Comparison of ENCODE assay signal across 1 cellular context in the genomic region with DNA sequence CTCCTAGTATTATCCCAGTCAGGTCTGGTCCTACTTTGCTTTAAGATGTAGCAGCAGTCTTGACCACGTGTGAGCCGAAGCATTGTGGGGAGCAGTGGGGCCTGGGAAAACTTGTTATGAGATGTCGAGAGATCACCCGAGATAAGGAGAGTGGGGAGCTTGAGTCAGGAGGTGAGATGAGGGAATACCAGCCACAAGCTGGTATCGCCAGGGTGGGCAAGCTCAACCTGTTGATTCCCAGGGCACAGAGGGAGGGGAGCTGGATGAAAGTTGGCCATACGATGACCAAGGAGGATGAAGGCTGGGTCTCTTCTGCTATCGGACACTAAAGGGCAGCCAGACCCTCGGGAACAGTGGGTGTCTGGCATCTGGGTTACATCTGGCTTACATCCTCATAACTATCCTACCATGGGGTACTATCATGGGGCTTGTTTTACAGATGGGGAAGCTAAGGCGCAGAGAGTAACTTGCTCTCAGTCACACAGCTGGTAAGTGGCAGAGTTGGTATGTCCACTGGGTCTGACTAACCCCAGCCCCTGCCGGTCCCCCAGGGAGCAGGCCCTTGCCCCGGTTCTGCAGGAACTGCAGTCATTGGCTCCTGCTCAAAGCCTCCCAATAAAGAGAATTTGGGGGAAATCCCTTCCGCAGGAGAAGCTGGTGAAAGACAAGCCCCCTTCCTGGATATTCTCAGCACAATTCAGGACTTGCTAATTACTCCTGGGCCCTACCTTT.
TF ChIP-seq lines count a peak whose summit lies in the region.

No MANE protein-coding gene starts in this region.

TF ChIP-seq in H1, 55 proteins besides CTCF, POLR2A, EP300 and RAD21:
- TF ChIP-seq PHF8 (conservative IDR thresholded peaks at IDR 0.05; ENCODE audit: low read depth, low read length) (no peak), TAF1 (IDR thresholded peaks at IDR 0.05; ENCODE audit: low read depth, low read length) (no peak), RNF2 (IDR thresholded peaks at IDR 0.05; ENCODE audit: borderline replicate concordance, low read depth, low read length, missing control alignments, poor library complexity, severe bottlenecking) (no peak)
